8 cellular contexts compared by ENCODE assay signal in the genomic region with DNA sequence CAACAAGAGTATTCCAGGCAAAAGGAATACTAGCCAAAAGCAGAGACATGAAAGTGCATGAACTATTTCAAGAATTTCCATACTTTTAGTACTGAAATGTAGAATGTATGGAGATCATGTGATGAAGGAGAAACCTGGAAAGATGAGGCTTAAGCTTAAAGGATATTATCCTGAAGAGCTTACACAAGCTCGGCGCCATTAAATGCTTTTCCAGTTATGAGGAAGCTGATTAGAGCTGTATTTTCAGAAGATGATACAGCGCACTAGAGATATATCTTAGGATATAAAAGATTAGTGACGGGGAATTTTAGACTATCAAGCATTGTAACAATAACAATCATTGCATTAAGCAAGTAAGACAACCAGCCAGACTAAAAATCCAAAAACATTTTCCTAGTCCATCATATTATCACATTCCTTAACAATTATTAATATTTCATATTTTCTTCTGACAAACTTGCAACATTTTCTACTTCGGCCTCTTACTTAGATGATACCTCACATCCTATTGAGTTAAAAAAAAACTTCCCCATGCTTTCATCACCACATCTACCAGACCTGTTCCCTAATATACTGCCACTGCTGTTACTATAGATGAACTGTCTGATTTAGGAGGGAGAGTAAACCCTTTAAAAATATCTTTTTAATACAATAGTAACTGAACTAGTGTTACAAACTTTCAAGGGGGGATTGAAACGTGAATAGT. TPM values are rescaled to one million over a fixed set of nuclear protein-coding genes. Genes with fewer than 3 reads are reported as not detected.
DNase-seq lines count a peak whose midpoint lies in the region; ATAC-seq and TF ChIP-seq lines count a peak whose summit lies in the region.

No MANE protein-coding gene starts in this region.

- DNase-seq in heart right ventricle (no peak), cardiac septum (ENCODE audit: low spot score) (no peak), vagina (ENCODE audit: extremely low spot score in 2 of 2) (no peak), OCI-M2 (lab: John Stamatoyannopoulos, UW; ENCODE audit: unreplicated experiment) (no peak)
- DNase-seq in activated CD4-positive, alpha-beta T cell treated with anti-CD3 and anti-CD28 coated beads, Interleukin-2, amount 50 U/mL, for 48 hours: no peak

- H3K4me1 ChIP-seq in heart right ventricle (peaks cover 0 to 69% (median 28%) of the 10 kb centered on the region in 9 donors), liver (ENCODE audit: control insufficient read depth in 4 of 4, insufficient read depth in 4 of 4, low read length in 3 of 4) (peaks cover 4 to 15% (median 13%) of the 10 kb centered on the region in 4 donors), vagina (peaks cover 37% of the 10 kb centered on the region)

- H3K27ac ChIP-seq in heart right ventricle (peak overlapping the region in 6 of 10 donors; percentile 85 to 95 (median 92)), liver (ENCODE audit: low read depth in 1 of 2, low read length in 2 of 2) (peak overlapping the region; percentile 89 to 96), vagina (peak overlapping the region; percentile 86)

- no peaks in the 10 kb centered on the region for H3K9me3 Mint-ChIP-seq in activated naive CD8-positive, alpha-beta T cell (ENCODE audit: low read depth)

- H3K27ac Mint-ChIP-seq in activated naive CD8-positive, alpha-beta T cell: peak overlapping the region; percentile 97

- TF ChIP-seq CTCF in heart right ventricle (IDR thresholded peaks at IDR 0.05): no peak
- no peak for TF ChIP-seq CTCF in liver (IDR thresholded peaks at IDR 0.05; ENCODE audit: low read depth, low read length, missing input control)
- TF ChIP-seq CTCF in vagina (IDR thresholded peaks at IDR 0.05): no peak

- H3K4me3 Mint-ChIP-seq in activated naive CD8-positive, alpha-beta T cell: peak overlapping the region; percentile 97

- H3K9me3 ChIP-seq in heart right ventricle (no peaks in the 10 kb centered on the region), liver (ENCODE audit: control insufficient read depth in 4 of 4, low read length in 3 of 4) (no peaks in the 10 kb centered on the region), vagina (no peaks in the 10 kb centered on the region)

- no peak for ATAC-seq in heart right ventricle
- no peak for ATAC-seq in GM18870 (IDR thresholded peaks at IDR 0.05; ENCODE audit: unreplicated experiment)

- peak overlapping the region in 9 of 10 donors; percentile 68 to 94 (median 75) for H3K4me3 ChIP-seq in heart right ventricle
- peak overlapping the region; percentile 50 to 88 (median 86) for H3K4me3 ChIP-seq in liver (ENCODE audit: low read depth in 1 of 3, low read length in 3 of 3)
- peak overlapping the region; percentile 65 to 71 for H3K4me3 ChIP-seq in vagina

- intact Hi-C loops in heart right ventricle (cut with DNase I) (loop anchor here in 1 of 10 donors (2.0 kb wide), 1 partner anchor 28 kb away; the partner anchor contains the start of gene FBXL5), cardiac septum (cut with DNase I) (no loop called here), vagina (cut with DNase I) (no loop called here)

- H3K36me3 ChIP-seq in heart right ventricle: peaks cover 0 to 37% (median 10%) of the 10 kb centered on the region in 9 donors
- peaks cover 0 to 18% (median 7%) of the 10 kb centered on the region in 4 donors for H3K36me3 ChIP-seq in liver (ENCODE audit: control insufficient read depth in 4 of 4, insufficient read depth in 3 of 4, low read depth in 1 of 4, low read length in 3 of 4)
- H3K36me3 ChIP-seq in vagina: peaks cover 0 to 12% of the 10 kb centered on the region in 2 donors

- peaks cover 36% of the 10 kb centered on the region for H3K4me1 Mint-ChIP-seq in activated naive CD8-positive, alpha-beta T cell (ENCODE audit: low read depth)

- peak overlapping the region; percentile 84 to 96 for H3K9ac ChIP-seq in liver (ENCODE audit: low read depth in 1 of 2, low read length in 2 of 2)

- WGBS in heart right ventricle, 2 donors: 52 to 64% methylated on average over 6 of the region's 6 CpGs
- 68% methylated on average over 6 of the region's 6 CpGs for WGBS in liver

- TF ChIP-seq POLR2A in vagina (IDR thresholded peaks at IDR 0.05): no peak

- H3K36me3 Mint-ChIP-seq in activated naive CD8-positive, alpha-beta T cell: peaks cover 9% of the 10 kb centered on the region

- no peak for TF ChIP-seq RAD21 in liver (IDR thresholded peaks at IDR 0.05)

- H3K27me3 Mint-ChIP-seq in activated naive CD8-positive, alpha-beta T cell: no peaks in the 10 kb centered on the region

- no peaks in the 10 kb centered on the region for H3K27me3 ChIP-seq in heart right ventricle
- H3K27me3 ChIP-seq in liver (ENCODE audit: control insufficient read depth in 4 of 4, insufficient read depth in 4 of 4, low read length in 3 of 4): no peaks in the 10 kb centered on the region
- no peaks in the 10 kb centered on the region for H3K27me3 ChIP-seq in vagina

TF ChIP-seq in liver, 16 proteins besides CTCF, POLR2A, EP300 and RAD21:
- TF ChIP-seq HNF4G (IDR thresholded peaks at IDR 0.05): no peak
- peak; percentile 33 for TF ChIP-seq YY1 (IDR thresholded peaks at IDR 0.05)

RNA-seq across cellular contexts. Expression of gene FAM200B, which starts 1.3 kb away (rescaled TPM):
- 10 to 100 TPM; 19.7 to 38.7 (median 30.3) TPM for total RNA-seq in heart right ventricle
- 10 to 100 TPM; 21.7 to 23.2 TPM for polyA plus RNA-seq in heart right ventricle
- total RNA-seq in cardiac septum: 21.6 TPM
- total RNA-seq in liver: 10 to 100 TPM; 11.8 to 17.0 TPM
- 10 to 100 TPM; 16.8 to 45.7 TPM for polyA plus RNA-seq in liver
- 29.5 TPM for total RNA-seq in vagina

RNA-seq across cellular contexts. Expression of gene BST1, which starts 19.9 kb away (rescaled TPM):
- total RNA-seq in heart right ventricle (1 to 10 TPM; 1.3 to 5.7 (median 3.2) TPM), cardiac septum (2.5 TPM), liver (10 to 100 TPM in 1 of 2 donors, 1 to 10 TPM in 1; 7.7 to 12.1 TPM), vagina (5.2 TPM)
- polyA plus RNA-seq in heart right ventricle (1 to 10 TPM; 2.3 to 2.9 TPM), liver (10 to 100 TPM in 1 of 2 donors, 1 to 10 TPM in 1; 3.7 to 13.2 TPM)

RNA-seq across cellular contexts. Expression of gene FBXL5, which starts 27.8 kb away (rescaled TPM):
- total RNA-seq in heart right ventricle (100 to 1,000 TPM in 1 of 10 donors, 10 to 100 TPM in 9; 63.2 to 102 (median 77.3) TPM), cardiac septum (60.9 TPM), liver (10 to 100 TPM; 42.6 to 79.7 TPM), vagina (103 TPM)
- polyA plus RNA-seq in heart right ventricle (10 to 100 TPM; 32.8 to 35.7 TPM), liver (10 to 100 TPM; 24.5 to 26.4 TPM)
